11 cellular contexts compared by ENCODE assay signal in genomic region chr13:35474551-35474950, GRCh38. TPM values are rescaled to one million over a fixed set of nuclear protein-coding genes. Genes with fewer than 3 reads are reported as not detected.
DNase-seq lines count a peak whose midpoint lies in the region; ATAC-seq and TF ChIP-seq lines count a peak whose summit lies in the region.
"Had no signal": no experiment of that assay in that cellular context is flagged by ENCODE, and none has a peak within 500 bp of the region (broad histone marks: within the 10 kb centered on the region; RNA-seq: fewer than 3 reads in every experiment).

No MANE protein-coding gene starts in this region.

- H3K27ac Mint-ChIP-seq in activated CD4-positive, alpha-beta T cell treated with anti-CD3 and anti-CD28 coated beads, Interleukin-2, amount 10 ng/mL, durations not matched to agents 24 days and 14 days, result peak overlapping the region; percentile 12
- no peak overlapping the region for H3K27ac Mint-ChIP-seq in progenitor cell of endocrine pancreas
- H3K27ac Mint-ChIP-seq: memory B cell had no signal

- H3K4me1 ChIP-seq in stomach, result peaks cover 0 to 30% (median 22%) of the 10 kb centered on the region in 4 donors

- H3K9me3 Mint-ChIP-seq in activated CD4-positive, alpha-beta T cell treated with anti-CD3 and anti-CD28 coated beads, Interleukin-2, amount 10 ng/mL, durations not matched to agents 24 days and 14 days, result peaks cover 26% of the 10 kb centered on the region
- no peaks in the 10 kb centered on the region for H3K9me3 Mint-ChIP-seq in progenitor cell of endocrine pancreas (ENCODE audit: low read depth)

- H3K9me3 ChIP-seq in iPS-18c (ENCODE audit: control insufficient read depth, insufficient read depth, low read length), result no peaks in the 10 kb centered on the region
- peaks cover 0 to 15% (median 0%) of the 10 kb centered on the region in 4 donors for H3K9me3 ChIP-seq in stomach

- intact Hi-C loops in activated CD4-positive, alpha-beta T cell treated with anti-CD3 and anti-CD28 coated beads, Interleukin-2, amount 10 ng/mL, durations not matched to agents 24 days and 14 days (cut with micrococcal nuclease), result loop anchor here (10.0 kb wide), 1 partner anchor 530 kb away; the partner anchor contains the start of gene NBEA
- intact Hi-C loops in stomach (cut with DNase I; ENCODE audit: low total_unique reads), result no loop called here

- in situ Hi-C loops in SK-MEL-5 (cut with HindIII; ENCODE audit: low pct_unique_long_range_greater_than_20kb, low sequenced_read_pairs), result no loop called here

- H3K27me3 Mint-ChIP-seq in activated CD4-positive, alpha-beta T cell treated with anti-CD3 and anti-CD28 coated beads, Interleukin-2, amount 10 ng/mL, durations not matched to agents 24 days and 14 days, result peaks cover 86% of the 10 kb centered on the region
- H3K27me3 Mint-ChIP-seq in progenitor cell of endocrine pancreas, result peaks cover 96% of the 10 kb centered on the region

- 45 to 55% (median 51%) methylated on average over 8 of the region's 8 CpGs for WGBS in stomach, 5 donors

- DNase-seq in activated CD4-positive, alpha-beta T cell treated with anti-CD3 and anti-CD28 coated beads, Interleukin-2, amount 10 ng/mL, durations not matched to agents 24 days and 14 days, result no peak
- DNase-seq in activated CD4-positive, alpha-beta T cell treated with anti-CD3 and anti-CD28 coated beads for 1 hour, result no peak
- DNase-seq in SK-MEL-5 (ENCODE audit: low read depth, low spot score) (peak; percentile 21), stomach (no peak), progenitor cell of endocrine pancreas (ENCODE audit: low spot score, unreplicated experiment) (no peak), NCI-H1105 treated with DMSO at 0.1 percent for 48 hours (lab: John Stamatoyannopoulos, UW) (no peak)

- H3K4me1 Mint-ChIP-seq in activated CD4-positive, alpha-beta T cell treated with anti-CD3 and anti-CD28 coated beads, Interleukin-2, amount 10 ng/mL, durations not matched to agents 24 days and 14 days, result peaks cover 26% of the 10 kb centered on the region
- peaks cover 32% of the 10 kb centered on the region for H3K4me1 Mint-ChIP-seq in progenitor cell of endocrine pancreas (ENCODE audit: low read depth)

- TF ChIP-seq CTCF in stomach (IDR thresholded peaks at IDR 0.05) (no peak), progenitor cell of endocrine pancreas (IDR thresholded peaks at IDR 0.05; ENCODE audit: unreplicated experiment) (no peak)

- no peak for ATAC-seq in HG02571 (IDR thresholded peaks at IDR 0.05; ENCODE audit: unreplicated experiment)
- ATAC-seq: HCT116, K562 had no signal

- H3K27me3 ChIP-seq in stomach, result peaks cover 0 to 93% (median 56%) of the 10 kb centered on the region in 3 donors

- peak overlapping the region; percentile 43; the same call in 1 of the 2 replicates for H3K4me3 ChIP-seq in iPS-18c (ENCODE audit: insufficient read depth, low read depth, low read length)
- peak overlapping the region; percentile 43 to 61 (median 48) for H3K4me3 ChIP-seq in stomach
- H3K4me3 ChIP-seq: K562 had no signal

- H3K36me3 Mint-ChIP-seq in activated CD4-positive, alpha-beta T cell treated with anti-CD3 and anti-CD28 coated beads, Interleukin-2, amount 10 ng/mL, durations not matched to agents 24 days and 14 days (ENCODE audit: low read depth), result peaks cover 7% of the 10 kb centered on the region
- H3K36me3 Mint-ChIP-seq in progenitor cell of endocrine pancreas (ENCODE audit: insufficient read depth), result no peaks in the 10 kb centered on the region

- no peaks in the 10 kb centered on the region for H3K36me3 ChIP-seq in stomach

- no peak for TF ChIP-seq POLR2A in stomach (IDR thresholded peaks at IDR 0.05)

- no peak for TF ChIP-seq EP300 in stomach (IDR thresholded peaks at IDR 0.05)

- peak overlapping the region in 2 of 5 donors; percentile 36 to 49 for H3K27ac ChIP-seq in stomach

- peak overlapping the region; percentile 48 for H3K4me3 Mint-ChIP-seq in activated CD4-positive, alpha-beta T cell treated with anti-CD3 and anti-CD28 coated beads, Interleukin-2, amount 10 ng/mL, durations not matched to agents 24 days and 14 days
- no peak overlapping the region for H3K4me3 Mint-ChIP-seq in progenitor cell of endocrine pancreas (ENCODE audit: low read depth)

RNA-seq across cellular contexts. Expression of gene MAB21L1, which starts 1.9 kb away (rescaled TPM):
- not detected in 2 replicates for total RNA-seq in activated CD4-positive, alpha-beta T cell treated with anti-CD3 and anti-CD28 coated beads, Interleukin-2, amount 10 ng/mL, durations not matched to agents 24 days and 14 days
- 2.0 and 2.4 TPM in 2 replicates for total RNA-seq in SK-MEL-5 (2014; rRNA removed; shearing (Covaris generic))
- 1.6 and 2.1 TPM in 2 replicates for polyA plus RNA-seq in SK-MEL-5 (2015; cell fraction: cytosol; rRNA removed)
- polyA plus RNA-seq in SK-MEL-5 (2015; cell fraction: nucleus; rRNA removed), result 0.54 and 1.9 TPM in 2 replicates
- 1 to 10 TPM in 2 of 5 donors, not detected in 3; 1.0 to 2.0 TPM for total RNA-seq in stomach
- 1 to 10 TPM in 1 of 3 donors, under 1 TPM in 2; 0.30 to 1.7 (median 0.31) TPM for polyA plus RNA-seq in stomach
- 0.22 and 0.29 TPM in 2 replicates for total RNA-seq in progenitor cell of endocrine pancreas
- total RNA-seq: K562 had no signal
- polyA plus RNA-seq: K562 had no signal
